Comparison of ENCODE assay signal across 8 cellular contexts in the genomic region with DNA sequence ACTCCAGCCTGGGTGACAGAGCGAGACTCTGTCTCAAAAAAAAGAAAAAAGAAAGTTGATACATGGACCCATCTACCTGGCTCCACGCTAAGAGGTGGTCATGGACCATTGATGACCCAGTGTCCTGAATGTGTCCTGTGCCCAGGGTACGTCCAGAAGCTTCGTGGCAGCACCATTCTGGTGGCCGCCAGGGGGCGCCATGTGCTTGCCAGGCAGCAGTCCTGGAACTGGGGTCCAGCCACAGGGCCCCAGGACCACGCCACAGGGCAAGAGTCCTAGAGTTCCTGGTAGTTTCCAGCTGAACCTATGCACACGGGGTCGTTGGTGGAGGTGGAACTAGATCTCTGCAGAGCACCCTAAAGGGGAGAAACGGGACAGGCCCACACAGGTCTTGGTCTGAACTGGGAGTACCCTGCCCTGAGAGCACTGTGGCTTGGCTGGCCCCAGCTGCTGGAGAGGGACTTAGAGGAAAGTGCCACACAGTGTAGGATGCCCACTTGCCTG. TPM values are rescaled to one million over a fixed set of nuclear protein-coding genes. Genes with fewer than 3 reads are reported as not detected.
DNase-seq lines count a peak whose midpoint lies in the region; TF ChIP-seq lines count a peak whose summit lies in the region.

No MANE protein-coding gene starts in this region.

- H3K36me3 ChIP-seq in trophoblast cell (ENCODE audit: control insufficient read depth in 1 of 2, insufficient read depth in 2 of 2, low read length in 2 of 2): no peaks in the 10 kb centered on the region
- H3K36me3 ChIP-seq in transverse colon: no peaks in the 10 kb centered on the region

- H3K23ac ChIP-seq in trophoblast cell (ENCODE audit: low read length): no peak overlapping the region

- H3K4me1 ChIP-seq in trophoblast cell (ENCODE audit: control insufficient read depth in 1 of 2, insufficient read depth in 2 of 2, low read length in 2 of 2): no peaks in the 10 kb centered on the region
- no peaks in the 10 kb centered on the region for H3K4me1 ChIP-seq in transverse colon

- H3K9me3 ChIP-seq in trophoblast cell (ENCODE audit: insufficient read depth, low read depth, low read length) (peaks cover 8% of the 10 kb centered on the region), transverse colon (no peaks in the 10 kb centered on the region)

- TF ChIP-seq CTCF in RWPE1 (conservative IDR thresholded peaks at IDR 0.05; ENCODE audit: low read depth): peak; percentile 90
- TF ChIP-seq CTCF in transverse colon (IDR thresholded peaks at IDR 0.05): peak; percentile 41 to 72 (median 69)

- H3K79me1 ChIP-seq in trophoblast cell (ENCODE audit: low read length): no peaks in the 10 kb centered on the region

- no peak overlapping the region for H3K9ac ChIP-seq in trophoblast cell (ENCODE audit: low read length)

- no peak overlapping the region for H2BK120ac ChIP-seq in trophoblast cell (ENCODE audit: insufficient read depth, low read length, poor library complexity)

- H4K91ac ChIP-seq in trophoblast cell (ENCODE audit: low read depth, low read length): no peak overlapping the region

- CTCF ChIA-PET in RWPE1 (lab: Yijun Ruan, JAX): interaction anchor here (0.5 to 1.9 kb wide), 23 partner anchors 9 to 935 kb away, joined by 3 to 16 read pairs (median 4); a partner anchor contains a TSS

- no peak overlapping the region for H2BK12ac ChIP-seq in trophoblast cell (ENCODE audit: low read length)

- no peak overlapping the region for H3K4me3 ChIP-seq in trophoblast cell (ENCODE audit: low read depth, low read length)
- no peak overlapping the region for H3K4me3 ChIP-seq in transverse colon

- intact Hi-C loops in transverse colon (cut with DNase I; ENCODE audit: low total_unique reads): no loop called here

- in situ Hi-C loops in transverse colon (cut with MboI; ENCODE audit: low pct_ligation_motif_present in 1 of 4, low pct_unique_long_range_greater_than_20kb in 1 of 4, low sequenced_read_pairs in 3 of 4): no loop called here

- no CpG with 5 or more reads among the region's 10 CpGs for WGBS in trophoblast cell (ENCODE audit: extremely low coverage, insufficient coverage, insufficient read length)
- WGBS in transverse colon (ENCODE audit: low coverage in 1 of 2), 2 donors: 25% methylated on average over 10 of the region's 10 CpGs; no CpG with 5 or more reads in 1 of the 2 donors

- H2AK5ac ChIP-seq in trophoblast cell (ENCODE audit: low read length): no peak overlapping the region

- no peak overlapping the region for H4K12ac ChIP-seq in trophoblast cell (ENCODE audit: low read depth, low read length)

- H3K79me2 ChIP-seq in trophoblast cell (ENCODE audit: control insufficient read depth, insufficient read depth, low read length, poor library complexity): no peaks in the 10 kb centered on the region

- TF ChIP-seq EP300 in transverse colon (IDR thresholded peaks at IDR 0.05; ENCODE audit: low read depth): no peak

- no peak overlapping the region for H2AFZ ChIP-seq in trophoblast cell (ENCODE audit: insufficient read depth, low read length, poor library complexity)

- H3K4me2 ChIP-seq in trophoblast cell (ENCODE audit: low read length): no peak overlapping the region

- H3K27ac ChIP-seq in RWPE1: no peak overlapping the region
- no peak overlapping the region for H3K27ac ChIP-seq in trophoblast cell (ENCODE audit: low read depth, low read length)
- no peak overlapping the region for H3K27ac ChIP-seq in transverse colon

- H3K14ac ChIP-seq in trophoblast cell (ENCODE audit: low read length): no peak overlapping the region

- no peak overlapping the region for H3K18ac ChIP-seq in trophoblast cell (ENCODE audit: low read length)

- DNase-seq in SKM-1 treated with dmso at 0.1 percent for 144 hours (lab: John Stamatoyannopoulos, UW; ENCODE audit: unreplicated experiment) (peak; percentile 39), SKM-1 (lab: John Stamatoyannopoulos, UW; ENCODE audit: unreplicated experiment) (no peak), RWPE1 (ENCODE audit: low spot score) (no peak), globus pallidus (ENCODE audit: low spot score) (peak; percentile 86), trophoblast cell (peak; percentile 31 to 66), transverse colon (peak; percentile 51), cortex of kidney (lab: John Stamatoyannopoulos, UW) (no peak)
- peak; percentile 90 for DNase-seq in activated effector memory CD4-positive, alpha-beta T cell treated with anti-CD3 and anti-CD28 coated beads, Interleukin-2, amount 50 U/mL, for 16 hours

- POLR2A ChIA-PET in RWPE1 (lab: Yijun Ruan, JAX; ENCODE audit: low non-redundant PET): no interaction called here

- H3K27me3 ChIP-seq in trophoblast cell (ENCODE audit: insufficient read depth, low read length) (no peaks in the 10 kb centered on the region), transverse colon (no peaks in the 10 kb centered on the region)

- H3K4ac ChIP-seq in trophoblast cell (ENCODE audit: low read depth, low read length): no peak overlapping the region

- no peak overlapping the region for H4K8ac ChIP-seq in trophoblast cell (ENCODE audit: low read depth, low read length)

- no peak overlapping the region for H2BK5ac ChIP-seq in trophoblast cell (ENCODE audit: low read depth, low read length, poor library complexity)

- no peak for TF ChIP-seq POLR2A in transverse colon (IDR thresholded peaks at IDR 0.05)

RNA-seq across cellular contexts. Expression of a gene that starts 19.9 kb away (rescaled TPM):
- 1.9 and 2.6 TPM in 2 replicates for polyA plus RNA-seq in trophoblast cell (2013)
- total RNA-seq in transverse colon: 1 to 10 TPM in 2 of 4 donors, under 1 TPM in 1, not detected in 1; 0.14 to 1.5 (median 1.1) TPM

RNA-seq across cellular contexts. Expression of a gene that starts 31.9 kb away (rescaled TPM):
- polyA plus RNA-seq in trophoblast cell (2013): not detected in 2 replicates
- total RNA-seq in transverse colon: not detected

Comparison
In these comparisons a context has a peak if more than half of its experiments do, and no peak if none do; other contexts are left out.
1. DNase-seq: peak in SKM-1 treated with dmso at 0.1 percent for 144 hours (single experiment), activated effector memory CD4-positive, alpha-beta T cell treated with anti-CD3 and anti-CD28 coated beads, Interleukin-2, amount 50 U/mL, for 16 hours (single experiment), globus pallidus (single experiment), trophoblast cell (2 of 2) and transverse colon (single experiment); none in SKM-1 (single experiment), RWPE1 (single experiment) and cortex of kidney (single experiment).